Comparison of ENCODE assay signal across 8 cellular contexts in genomic region chr9:123929870-123930831, GRCh38. TPM values are rescaled to one million over a fixed set of nuclear protein-coding genes. Genes with fewer than 3 reads are reported as not detected.
A peak's percentile ranks its signal among the peaks of the same experiment; 100 is the strongest.
DNase-seq lines count a peak whose midpoint lies in the region; ATAC-seq and TF ChIP-seq lines count a peak whose summit lies in the region.

DENND1A (minus strand) TSS chr9:123930126; CDS start chr9:123929905, 221 bp downstream.

- DNase-seq in BE2C (peak; percentile 96), GM19240 (ENCODE audit: insufficient read length, low spot score) (peak; percentile 91), NCI-H748 (lab: John Stamatoyannopoulos, UW; ENCODE audit: unreplicated experiment) (peak; percentile 94), dorsolateral prefrontal cortex (peak; percentile 69 to 90 (median 84)), lower leg skin (ENCODE audit: low spot score in 2 of 2) (peak; percentile 78 to 97)
- DNase-seq in activated CD4-positive, alpha-beta T cell treated with anti-CD3 and anti-CD28 coated beads, Interleukin-2, amount 50 U/mL, for 48 hours: peak; percentile 90
- peak; percentile 87 to 90 for DNase-seq in stimulated activated CD4-positive, alpha-beta T cell treated with anti-CD3 and anti-CD28 coated beads, Interleukin-4, amount 100 ng/mL, for 4 hours

- peak; percentile 67 for ATAC-seq in HG03457 (IDR thresholded peaks at IDR 0.05; ENCODE audit: unreplicated experiment)

- H3K36me3 ChIP-seq in BE2C: no peaks in the 10 kb centered on the region

- H3K4me1 ChIP-seq in BE2C: peaks cover 4% of the 10 kb centered on the region; the same call in 1 of the 2 replicates

- peaks cover 6% of the 10 kb centered on the region for H3K27me3 ChIP-seq in BE2C
- H3K27me3 ChIP-seq in dorsolateral prefrontal cortex: no peaks in the 10 kb centered on the region

- no peaks in the 10 kb centered on the region for H3K9me3 ChIP-seq in BE2C

- peak within 1 kb of the TSS in 55 of 59 donors; percentile 6 to 86 (median 70) for H3K27ac ChIP-seq in dorsolateral prefrontal cortex

- intact Hi-C loops in dorsolateral prefrontal cortex (cut with DNase I) (loop anchor here in 1 of 2 donors (5.0 kb wide), 1 partner anchor 68 kb away; no protein-coding TSS in a partner anchor), lower leg skin (cut with DNase I; ENCODE audit: low total_unique reads) (no loop called here)

- WGBS in lower leg skin, 2 donors: 13 to 16% methylated on average over 39 to 52 of the region's 83 CpGs

- H3K4me3 ChIP-seq in BE2C (ENCODE audit: low read depth, low read length) (peak within 1 kb of the TSS; percentile 76), dorsolateral prefrontal cortex (peak within 1 kb of the TSS; percentile 54 to 87 (median 76)), lower leg skin (ENCODE audit: low read depth, poor library complexity, severe bottlenecking) (peak within 1 kb of the TSS; percentile 47)

- no peak for TF ChIP-seq POLR2A in lower leg skin (IDR thresholded peaks at IDR 0.05)

- TF ChIP-seq CTCF in BE2C (IDR thresholded peaks at IDR 0.05; ENCODE audit: low read depth, low read length) (no peak), dorsolateral prefrontal cortex (IDR thresholded peaks at IDR 0.05 in 54 of 56, conservative IDR thresholded peaks at IDR 0.05 in 2 of 56; ENCODE audit: low read depth in 1 of 56, partially characterized antibody in 56 of 56) (peak in 13 of 56 donors; percentile 5 to 38 (median 13)), lower leg skin (IDR thresholded peaks at IDR 0.05) (no peak)

RNA-seq across cellular contexts. Expression of gene DENND1A, which starts in this region (rescaled TPM):
- polyA plus RNA-seq in BE2C (2012; ENCODE audit: insufficient read depth, insufficient read length, low read depth): 37.4 TPM
- total RNA-seq in dorsolateral prefrontal cortex: 10 to 100 TPM; 39.1 to 88.3 (median 52.8) TPM
- 10 to 100 TPM in 2 of 4 donors, 1 to 10 TPM in 2; 6.5 to 16.3 (median 12.3) TPM for total RNA-seq in lower leg skin

Comparison
In these comparisons a context has a peak if more than half of its experiments do, and no peak if none do; other contexts are left out.
1. Peak in every context shown above with its lines: DNase-seq, ATAC-seq, H3K4me3 ChIP-seq and H3K27ac ChIP-seq.